Comparison of ENCODE assay signal across 1 cellular context in genomic region chr6:149233056-149233715, GRCh38.
TF ChIP-seq lines count a peak whose summit lies in the region.

No MANE protein-coding gene starts in this region.

TF ChIP-seq in K562, 482 proteins besides CTCF, POLR2A, EP300 and RAD21 (continued from another document):
- TF ChIP-seq CHD7 (IDR thresholded peaks at IDR 0.05; ENCODE audit: low read depth, low read length) (no peak), XRCC5 (IDR thresholded peaks at IDR 0.05; ENCODE audit: low read depth, low read length) (no peak), TSC22D4 (tag; IDR thresholded peaks at IDR 0.05) (no peak), NFATC3 (IDR thresholded peaks at IDR 0.05) (no peak), LCOR (CRISPR knock-in tag; IDR thresholded peaks at IDR 0.05) (no peak), SMARCA4 (IDR thresholded peaks at IDR 0.05) (peak; percentile 61; the same call in 1 of the 2 replicates), RCOR1 (IDR thresholded peaks at IDR 0.05; ENCODE audit: borderline replicate concordance in 1 of 2, low read depth in 2 of 2, low read length in 2 of 2) (no peak), YY1 (IDR thresholded peaks at IDR 0.05; ENCODE audit: borderline replicate concordance in 1 of 3, control insufficient read depth in 1 of 3, extremely low read depth in 1 of 3, insufficient read depth in 3 of 3, insufficient read length in 1 of 3, insufficient replicate concordance in 2 of 3, low read depth in 1 of 3, low read length in 2 of 3) (no peak), NFYB (IDR thresholded peaks at IDR 0.05; ENCODE audit: extremely low read depth, insufficient read length) (no peak), C11orf30 (IDR thresholded peaks at IDR 0.05; ENCODE audit: low read depth) (0 out of 2 replicates have a peak, but pooled peaks have one; percentile 11), GTF2B (IDR thresholded peaks at IDR 0.05; ENCODE audit: extremely low read depth, insufficient read length) (no peak), SMARCC2 (IDR thresholded peaks at IDR 0.05; ENCODE audit: low read depth) (peak; percentile 37; the same call in 1 of the 2 replicates), PTRF (tag; IDR thresholded peaks at IDR 0.05) (no peak)
- TF ChIP-seq, protein P1, sequence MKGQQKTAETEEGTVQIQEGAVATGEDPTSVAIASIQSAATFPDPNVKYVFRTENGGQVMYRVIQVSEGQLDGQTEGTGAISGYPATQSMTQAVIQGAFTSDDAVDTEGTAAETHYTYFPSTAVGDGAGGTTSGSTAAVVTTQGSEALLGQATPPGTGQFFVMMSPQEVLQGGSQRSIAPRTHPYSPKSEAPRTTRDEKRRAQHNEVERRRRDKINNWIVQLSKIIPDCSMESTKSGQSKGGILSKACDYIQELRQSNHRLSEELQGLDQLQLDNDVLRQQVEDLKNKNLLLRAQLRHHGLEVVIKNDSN (CRISPR knock-in tag; IDR thresholded peaks at IDR 0.05): no peak
